In genomic region chr3:168533600-168533999, GRCh38 we compare ENCODE assay signal across 9 cellular contexts.
"Had no signal": no experiment of that assay in that cellular context is flagged by ENCODE, and none has a peak within 500 bp of the region (broad histone marks: within the 10 kb centered on the region; RNA-seq: fewer than 3 reads in every experiment).

No MANE protein-coding gene starts in this region.

- H2AFZ ChIP-seq: GM23248 had no signal

- H3K4me3 Mint-ChIP-seq: HFFc6 had no signal

- H3K9me3 ChIP-seq: HAP-1 had no signal

- H3K27ac Mint-ChIP-seq: HFFc6 had no signal

- H3K4me3 ChIP-seq: GM23248, HAP-1, K562 had no signal

- H3K36me3 ChIP-seq: HAP-1 had no signal

- ATAC-seq: HCT116, K562 had no signal

- FAIRE-seq: HTR-8/SVneo, K562 had no signal

- H3K27ac ChIP-seq: GM23248 had no signal

- H3K9ac ChIP-seq: GM23248 had no signal

- DNase-seq: GM23248, H7, HFFc6, IMR-90, KG1 had no signal
